Comparison of ENCODE assay signal across 11 cellular contexts in the genomic region with DNA sequence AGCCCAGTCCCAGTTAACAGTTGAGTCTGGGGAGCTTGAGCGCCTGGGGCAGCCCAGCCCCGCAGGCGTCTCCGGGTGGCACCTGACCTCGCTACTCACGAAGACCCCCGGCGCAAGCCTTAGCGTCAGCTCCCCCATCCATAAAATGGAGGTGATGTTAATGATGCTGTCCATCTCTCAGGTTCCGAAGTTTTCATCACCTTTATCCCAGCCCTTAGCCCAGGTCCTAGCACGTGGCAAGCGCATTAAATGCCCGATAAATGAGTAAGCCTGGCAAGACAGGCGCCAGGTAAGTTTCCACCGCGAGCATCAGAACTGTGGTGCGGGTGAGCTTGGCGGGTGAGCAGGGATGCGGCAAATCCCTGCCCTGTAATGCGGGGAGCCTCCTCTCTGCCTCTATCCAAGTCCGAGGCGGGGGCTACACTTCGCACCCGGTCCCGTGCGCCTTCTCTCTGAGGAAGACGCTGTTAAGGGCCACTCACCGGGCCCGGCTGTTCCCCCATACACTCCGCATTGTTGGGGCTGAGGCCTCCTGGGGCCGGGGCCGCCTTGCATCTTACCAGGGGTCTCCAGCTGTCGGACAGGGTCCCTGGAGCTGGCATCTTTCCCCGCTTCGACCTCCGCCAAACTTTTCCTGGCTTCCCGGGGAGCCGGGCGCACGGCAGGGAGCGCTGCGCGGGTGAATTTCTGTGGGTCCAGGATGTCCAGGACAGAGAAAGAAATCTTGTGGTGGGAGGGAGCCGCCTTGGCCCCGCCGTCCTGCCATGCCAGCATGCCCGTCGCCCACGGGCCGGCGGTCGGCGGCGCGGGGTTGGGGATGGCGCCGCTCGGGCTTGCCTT. TPM values are rescaled to one million over a fixed set of nuclear protein-coding genes. Genes with fewer than 3 reads are reported as not detected.
A peak's percentile ranks its signal among the peaks of the same experiment; 100 is the strongest.
DNase-seq lines count a peak whose midpoint lies in the region; ATAC-seq and TF ChIP-seq lines count a peak whose summit lies in the region.
"Had no signal": no experiment of that assay in that cellular context is flagged by ENCODE, and none has a peak within 500 bp of the region (broad histone marks: within the 10 kb centered on the region; RNA-seq: fewer than 3 reads in every experiment).

No MANE protein-coding gene starts in this region.

- H3K4me1 Mint-ChIP-seq in Caco-2 (ENCODE audit: low read depth, unreplicated experiment) = peaks cover 6% of the 10 kb centered on the region
- peaks cover 28% of the 10 kb centered on the region for H3K4me1 Mint-ChIP-seq in neural progenitor cell

- no peak for TF ChIP-seq CTCF in Caco-2 (IDR thresholded peaks at IDR 0.05; ENCODE audit: insufficient read depth in 1 of 2, low read depth in 1 of 2, low read length in 1 of 2, severe bottlenecking in 1 of 2, unreplicated experiment in 1 of 2)
- TF ChIP-seq CTCF in neural progenitor cell (IDR thresholded peaks at IDR 0.05) = no peak

- WGBS in ectodermal cell, 2 experiments = 1% methylated on average over 58 of the region's 58 CpGs

- H2AFZ ChIP-seq in neural progenitor cell (replicated peaks) = no peak overlapping the region

- intact Hi-C loops in Caco-2 (cut with micrococcal nuclease; ENCODE audit: unreplicated experiment) = loop anchor here (2.0 kb wide), 1 partner anchor 21 kb away; no protein-coding TSS in a partner anchor
- intact Hi-C loops in sciatic nerve (cut with DNase I) = loop anchor here (10.0 kb wide), 1 partner anchor 625 kb away; no protein-coding TSS in a partner anchor

- H3K9me3 ChIP-seq in Caco-2 = no peaks in the 10 kb centered on the region
- H3K9me3 ChIP-seq in ectodermal cell (ENCODE audit: control insufficient read depth, low read length) = no peaks in the 10 kb centered on the region
- H3K9me3 ChIP-seq in neural progenitor cell (ENCODE audit: low read depth) = no peaks in the 10 kb centered on the region

- CTCF ChIA-PET in Caco-2 (lab: Charles Lee) = interaction anchor here (0.5 to 1.4 kb wide), 3 partner anchors 12 to 331 kb away, joined by 3 read pairs; a partner anchor contains a TSS

- POLR2A ChIA-PET in Caco-2 (lab: Charles Lee) = no interaction called here

- H3K27me3 ChIP-seq in Caco-2 (replicated peaks; ENCODE audit: control insufficient read depth, insufficient read depth, low read length) = peaks cover 2% of the 10 kb centered on the region
- peaks cover 100% of the 10 kb centered on the region for H3K27me3 ChIP-seq in ectodermal cell (ENCODE audit: control insufficient read depth, insufficient read depth, low read length, poor library complexity, severe bottlenecking)
- H3K27me3 ChIP-seq in neural progenitor cell = peaks cover 100% of the 10 kb centered on the region

- H3K27ac ChIP-seq in ectodermal cell (ENCODE audit: insufficient read depth, low read depth, low read length, poor library complexity, severe bottlenecking) = no peak overlapping the region
- H3K27ac ChIP-seq in neural progenitor cell = no peak overlapping the region

- H3F3A ChIP-seq in neural progenitor cell (ENCODE audit: low read depth) = peaks cover 50% of the 10 kb centered on the region

- peaks cover 19% of the 10 kb centered on the region for H3K27me3 Mint-ChIP-seq in Caco-2 (ENCODE audit: insufficient read depth, unreplicated experiment)
- H3K27me3 Mint-ChIP-seq in neural progenitor cell (ENCODE audit: insufficient read depth, low read depth) = peaks cover 72% of the 10 kb centered on the region

- no TSS peak for BruUV-seq in Caco-2 (replicated peaks; lab: Mats Ljungman, UMichigan)

- no peaks in the 10 kb centered on the region for H3K36me3 Mint-ChIP-seq in Caco-2 (ENCODE audit: insufficient read depth, unreplicated experiment)
- H3K36me3 Mint-ChIP-seq in neural progenitor cell = no peaks in the 10 kb centered on the region

- H3K4me3 Mint-ChIP-seq in Caco-2 (ENCODE audit: unreplicated experiment) (peak overlapping the region; percentile 75), neural progenitor cell (peak overlapping the region; percentile 74)

- no peak for ATAC-seq in sciatic nerve

- H3K4me1 ChIP-seq in Caco-2 (peaks cover 22% of the 10 kb centered on the region), ectodermal cell (ENCODE audit: control insufficient read depth, insufficient read depth, low read length) (peaks cover 26% of the 10 kb centered on the region), neural progenitor cell (peaks cover 48% of the 10 kb centered on the region)

- H3K36me3 ChIP-seq in Caco-2 (ENCODE audit: control insufficient read depth, insufficient read depth, low read length) = no peaks in the 10 kb centered on the region
- H3K36me3 ChIP-seq in ectodermal cell (ENCODE audit: control insufficient read depth, insufficient read depth, low read length) = no peaks in the 10 kb centered on the region
- H3K36me3 ChIP-seq in neural progenitor cell = no peaks in the 10 kb centered on the region

- no peak for TF ChIP-seq EP300 in Ishikawa (IDR thresholded peaks at IDR 0.05; ENCODE audit: borderline replicate concordance)

- H3K4me3 ChIP-seq in Caco-2 (ENCODE audit: low read depth, low read length) = peak overlapping the region; percentile 41
- peak overlapping the region; percentile 28 for H3K4me3 ChIP-seq in ectodermal cell (ENCODE audit: insufficient read depth, low read depth, low read length)
- H3K4me3 ChIP-seq in neural progenitor cell = peak overlapping the region; percentile 55

- H4K20me1 ChIP-seq in neural progenitor cell (ENCODE audit: low read depth) = peaks cover 50% of the 10 kb centered on the region

- peak in 1 of 2 experiments; percentile 23 for DNase-seq in Caco-2
- DNase-seq in neural progenitor cell (ENCODE audit: low spot score) = peak; percentile 48
- no peak for DNase-seq in Kasumi-1 (lab: John Stamatoyannopoulos, UW)
- DNase-seq in SKM-1 treated with dmso at 0.1 percent for 144 hours (lab: John Stamatoyannopoulos, UW; ENCODE audit: unreplicated experiment) = no peak
- DNase-seq in NCI-H446 (lab: John Stamatoyannopoulos, UW) = no peak
- DNase-seq in sciatic nerve (ENCODE audit: low spot score) = no peak
- DNase-seq: kidney glomerular epithelial cell, NCI-H226 had no signal

- H3K79me2 ChIP-seq in neural progenitor cell (ENCODE audit: low read depth) = no peaks in the 10 kb centered on the region

- H3K9me3 Mint-ChIP-seq in Caco-2 (ENCODE audit: unreplicated experiment) (no peaks in the 10 kb centered on the region), neural progenitor cell (peaks cover 2% of the 10 kb centered on the region)
- H3K9me3 Mint-ChIP-seq: central memory CD8-positive, alpha-beta T cell had no signal

- TF ChIP-seq RAD21 in Ishikawa (IDR thresholded peaks at IDR 0.05; ENCODE audit: low read depth) = no peak

- peak overlapping the region; percentile 89 for H3K4me2 ChIP-seq in neural progenitor cell

- no peak overlapping the region for H3K9ac ChIP-seq in neural progenitor cell

- no peak overlapping the region for H3K27ac Mint-ChIP-seq in Caco-2 (ENCODE audit: unreplicated experiment)
- no peak overlapping the region for H3K27ac Mint-ChIP-seq in neural progenitor cell

TF ChIP-seq in Ishikawa, 13 proteins besides CTCF, POLR2A, EP300 and RAD21 (continues in another document):
- no peak for TF ChIP-seq CEBPB (IDR thresholded peaks at IDR 0.05)
- peak; percentile 20; the same call in 1 of the 2 replicates for TF ChIP-seq TEAD4 (IDR thresholded peaks at IDR 0.05)
- TF ChIP-seq EGR1 (IDR thresholded peaks at IDR 0.05) = no peak
- TF ChIP-seq, protein P1, sequence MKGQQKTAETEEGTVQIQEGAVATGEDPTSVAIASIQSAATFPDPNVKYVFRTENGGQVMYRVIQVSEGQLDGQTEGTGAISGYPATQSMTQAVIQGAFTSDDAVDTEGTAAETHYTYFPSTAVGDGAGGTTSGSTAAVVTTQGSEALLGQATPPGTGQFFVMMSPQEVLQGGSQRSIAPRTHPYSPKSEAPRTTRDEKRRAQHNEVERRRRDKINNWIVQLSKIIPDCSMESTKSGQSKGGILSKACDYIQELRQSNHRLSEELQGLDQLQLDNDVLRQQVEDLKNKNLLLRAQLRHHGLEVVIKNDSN (IDR thresholded peaks at IDR 0.05) = no peak
- 0 out of 2 replicates have a peak, but pooled peaks have one; percentile 10 for TF ChIP-seq TCF12 (IDR thresholded peaks at IDR 0.05; ENCODE audit: low read depth)
- TF ChIP-seq, protein P2, sequence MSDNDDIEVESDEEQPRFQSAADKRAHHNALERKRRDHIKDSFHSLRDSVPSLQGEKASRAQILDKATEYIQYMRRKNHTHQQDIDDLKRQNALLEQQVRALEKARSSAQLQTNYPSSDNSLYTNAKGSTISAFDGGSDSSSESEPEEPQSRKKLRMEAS (IDR thresholded peaks at IDR 0.05) = peak; percentile 92

RNA-seq across cellular contexts. Expression of a gene that starts 0.4 kb away (rescaled TPM):
- total RNA-seq in Caco-2 (2022) (2.0 and 2.8 TPM in 2 replicates), neural progenitor cell (ENCODE audit: low replicate concordance) (not detected in 2 replicates), sciatic nerve (not detected)
- polyA plus RNA-seq in ectodermal cell (2013, experiment 1 of 4) = not detected
- 0.16 TPM for polyA plus RNA-seq in ectodermal cell (2013, experiment 2 of 4)
- 0.32 TPM for polyA plus RNA-seq in ectodermal cell (2013, experiment 3 of 4)
- 0.16 TPM for polyA plus RNA-seq in ectodermal cell (2013, experiment 4 of 4)

RNA-seq across cellular contexts. Expression of a gene that starts 12.2 kb away (rescaled TPM):
- 10.5 and 15.9 TPM in 2 replicates for total RNA-seq in Caco-2 (2022)
- polyA plus RNA-seq in ectodermal cell (2013, experiment 1 of 4) = 13.1 TPM
- 16.6 TPM for polyA plus RNA-seq in ectodermal cell (2013, experiment 2 of 4)
- polyA plus RNA-seq in ectodermal cell (2013, experiment 3 of 4) = 14.5 TPM
- polyA plus RNA-seq in ectodermal cell (2013, experiment 4 of 4) = 19.9 TPM
- 23.3 and 24.5 TPM in 2 replicates for total RNA-seq in neural progenitor cell (ENCODE audit: low replicate concordance)
- total RNA-seq in sciatic nerve = 347 TPM

RNA-seq across cellular contexts. Expression of a gene that starts 30.7 kb away (rescaled TPM):
- total RNA-seq in Caco-2 (2022) = 312 and 316 TPM in 2 replicates
- polyA plus RNA-seq in ectodermal cell (2013, experiment 1 of 4) = 31.5 TPM
- 28.7 TPM for polyA plus RNA-seq in ectodermal cell (2013, experiment 2 of 4)
- 26.1 TPM for polyA plus RNA-seq in ectodermal cell (2013, experiment 3 of 4)
- 28.0 TPM for polyA plus RNA-seq in ectodermal cell (2013, experiment 4 of 4)
- total RNA-seq in neural progenitor cell (ENCODE audit: low replicate concordance) = 40.8 and 56.7 TPM in 2 replicates
- total RNA-seq in sciatic nerve = 104 TPM

Comparison
In these comparisons a context has a peak if more than half of its experiments do, and no peak if none do; other contexts are left out.
1. RNA of a gene that starts 12.2 kb away (total RNA-seq): 347 TPM in sciatic nerve (single experiment); 23.3 to 24.5 TPM in neural progenitor cell and 10.5 to 15.9 TPM in Caco-2; every median in the first group is over 10 times any median in the second.
2. Peak in every context shown above with its lines, with median percentiles within 50 percentile points of each other: H3K4me3 ChIP-seq.